1 cellular context compared by ENCODE assay signal in the genomic region with DNA sequence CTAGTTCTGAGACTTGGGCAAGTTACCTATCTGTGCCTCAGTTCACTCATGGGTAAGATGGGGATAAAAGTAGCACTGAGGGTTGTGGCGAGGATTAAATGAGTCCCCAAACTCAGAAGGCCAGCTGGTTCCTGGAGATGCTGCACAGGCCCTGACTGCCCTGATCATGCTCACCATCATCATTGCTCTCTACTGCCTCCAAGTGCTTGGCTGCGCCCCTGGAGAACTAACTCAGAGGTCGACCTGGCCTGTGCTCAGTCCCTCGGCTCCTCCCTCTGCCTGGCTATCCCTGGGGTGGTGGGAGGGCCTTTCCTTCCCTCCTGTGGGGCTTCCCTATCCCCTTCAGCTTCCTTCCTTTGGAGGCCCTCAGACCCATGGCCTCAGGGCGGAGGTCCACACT.
TF ChIP-seq lines count a peak whose summit lies in the region.

No MANE protein-coding gene starts in this region.

TF ChIP-seq in GM23338, 12 proteins besides CTCF, POLR2A, EP300 and RAD21 (continued from another document):
- TF ChIP-seq, protein P1, sequence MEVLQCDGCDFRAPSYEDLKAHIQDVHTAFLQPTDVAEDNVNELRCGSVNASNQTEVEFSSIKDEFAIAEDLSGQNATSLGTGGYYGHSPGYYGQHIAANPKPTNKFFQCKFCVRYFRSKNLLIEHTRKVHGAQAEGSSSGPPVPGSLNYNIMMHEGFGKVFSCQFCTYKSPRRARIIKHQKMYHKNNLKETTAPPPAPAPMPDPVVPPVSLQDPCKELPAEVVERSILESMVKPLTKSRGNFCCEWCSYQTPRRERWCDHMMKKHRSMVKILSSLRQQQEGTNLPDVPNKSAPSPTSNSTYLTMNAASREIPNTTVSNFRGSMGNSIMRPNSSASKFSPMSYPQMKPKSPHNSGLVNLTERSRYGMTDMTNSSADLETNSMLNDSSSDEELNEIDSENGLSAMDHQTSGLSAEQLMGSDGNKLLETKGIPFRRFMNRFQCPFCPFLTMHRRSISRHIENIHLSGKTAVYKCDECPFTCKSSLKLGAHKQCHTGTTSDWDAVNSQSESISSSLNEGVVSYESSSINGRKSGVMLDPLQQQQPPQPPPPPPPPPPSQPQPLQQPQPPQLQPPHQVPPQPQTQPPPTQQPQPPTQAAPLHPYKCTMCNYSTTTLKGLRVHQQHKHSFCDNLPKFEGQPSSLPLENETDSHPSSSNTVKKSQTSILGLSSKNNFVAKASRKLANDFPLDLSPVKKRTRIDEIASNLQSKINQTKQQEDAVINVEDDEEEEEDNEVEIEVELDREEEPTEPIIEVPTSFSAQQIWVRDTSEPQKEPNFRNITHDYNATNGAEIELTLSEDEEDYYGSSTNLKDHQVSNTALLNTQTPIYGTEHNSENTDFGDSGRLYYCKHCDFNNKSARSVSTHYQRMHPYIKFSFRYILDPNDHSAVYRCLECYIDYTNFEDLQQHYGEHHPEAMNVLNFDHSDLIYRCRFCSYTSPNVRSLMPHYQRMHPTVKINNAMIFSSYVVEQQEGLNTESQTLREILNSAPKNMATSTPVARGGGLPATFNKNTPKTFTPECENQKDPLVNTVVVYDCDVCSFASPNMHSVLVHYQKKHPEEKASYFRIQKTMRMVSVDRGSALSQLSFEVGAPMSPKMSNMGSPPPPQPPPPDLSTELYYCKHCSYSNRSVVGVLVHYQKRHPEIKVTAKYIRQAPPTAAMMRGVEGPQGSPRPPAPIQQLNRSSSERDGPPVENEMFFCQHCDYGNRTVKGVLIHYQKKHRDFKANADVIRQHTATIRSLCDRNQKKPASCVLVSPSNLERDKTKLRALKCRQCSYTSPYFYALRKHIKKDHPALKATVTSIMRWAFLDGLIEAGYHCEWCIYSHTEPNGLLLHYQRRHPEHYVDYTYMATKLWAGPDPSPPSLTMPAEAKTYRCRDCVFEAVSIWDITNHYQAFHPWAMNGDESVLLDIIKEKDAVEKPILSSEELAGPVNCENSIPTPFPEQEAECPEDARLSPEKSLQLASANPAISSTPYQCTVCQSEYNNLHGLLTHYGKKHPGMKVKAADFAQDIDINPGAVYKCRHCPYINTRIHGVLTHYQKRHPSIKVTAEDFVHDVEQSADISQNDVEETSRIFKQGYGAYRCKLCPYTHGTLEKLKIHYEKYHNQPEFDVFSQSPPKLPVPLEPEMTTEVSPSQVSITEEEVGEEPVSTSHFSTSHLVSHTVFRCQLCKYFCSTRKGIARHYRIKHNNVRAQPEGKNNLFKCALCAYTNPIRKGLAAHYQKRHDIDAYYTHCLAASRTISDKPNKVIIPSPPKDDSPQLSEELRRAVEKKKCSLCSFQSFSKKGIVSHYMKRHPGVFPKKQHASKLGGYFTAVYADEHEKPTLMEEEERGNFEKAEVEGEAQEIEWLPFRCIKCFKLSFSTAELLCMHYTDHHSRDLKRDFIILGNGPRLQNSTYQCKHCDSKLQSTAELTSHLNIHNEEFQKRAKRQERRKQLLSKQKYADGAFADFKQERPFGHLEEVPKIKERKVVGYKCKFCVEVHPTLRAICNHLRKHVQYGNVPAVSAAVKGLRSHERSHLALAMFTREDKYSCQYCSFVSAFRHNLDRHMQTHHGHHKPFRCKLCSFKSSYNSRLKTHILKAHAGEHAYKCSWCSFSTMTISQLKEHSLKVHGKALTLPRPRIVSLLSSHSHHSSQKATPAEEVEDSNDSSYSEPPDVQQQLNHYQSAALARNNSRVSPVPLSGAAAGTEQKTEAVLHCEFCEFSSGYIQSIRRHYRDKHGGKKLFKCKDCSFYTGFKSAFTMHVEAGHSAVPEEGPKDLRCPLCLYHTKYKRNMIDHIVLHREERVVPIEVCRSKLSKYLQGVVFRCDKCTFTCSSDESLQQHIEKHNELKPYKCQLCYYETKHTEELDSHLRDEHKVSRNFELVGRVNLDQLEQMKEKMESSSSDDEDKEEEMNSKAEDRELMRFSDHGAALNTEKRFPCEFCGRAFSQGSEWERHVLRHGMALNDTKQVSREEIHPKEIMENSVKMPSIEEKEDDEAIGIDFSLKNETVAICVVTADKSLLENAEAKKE (CRISPR knock-in tag; IDR thresholded peaks at IDR 0.05): no peak
- TF ChIP-seq EZH2 (IDR thresholded peaks at IDR 0.05; ENCODE audit: low read depth, unreplicated experiment): no peak
- TF ChIP-seq EZH2phosphoT487 (IDR thresholded peaks at IDR 0.05; ENCODE audit: unreplicated experiment): no peak
- TF ChIP-seq ZNF331 (CRISPR knock-in tag; IDR thresholded peaks at IDR 0.05; ENCODE audit: low read depth): no peak
- TF ChIP-seq, protein P2, sequence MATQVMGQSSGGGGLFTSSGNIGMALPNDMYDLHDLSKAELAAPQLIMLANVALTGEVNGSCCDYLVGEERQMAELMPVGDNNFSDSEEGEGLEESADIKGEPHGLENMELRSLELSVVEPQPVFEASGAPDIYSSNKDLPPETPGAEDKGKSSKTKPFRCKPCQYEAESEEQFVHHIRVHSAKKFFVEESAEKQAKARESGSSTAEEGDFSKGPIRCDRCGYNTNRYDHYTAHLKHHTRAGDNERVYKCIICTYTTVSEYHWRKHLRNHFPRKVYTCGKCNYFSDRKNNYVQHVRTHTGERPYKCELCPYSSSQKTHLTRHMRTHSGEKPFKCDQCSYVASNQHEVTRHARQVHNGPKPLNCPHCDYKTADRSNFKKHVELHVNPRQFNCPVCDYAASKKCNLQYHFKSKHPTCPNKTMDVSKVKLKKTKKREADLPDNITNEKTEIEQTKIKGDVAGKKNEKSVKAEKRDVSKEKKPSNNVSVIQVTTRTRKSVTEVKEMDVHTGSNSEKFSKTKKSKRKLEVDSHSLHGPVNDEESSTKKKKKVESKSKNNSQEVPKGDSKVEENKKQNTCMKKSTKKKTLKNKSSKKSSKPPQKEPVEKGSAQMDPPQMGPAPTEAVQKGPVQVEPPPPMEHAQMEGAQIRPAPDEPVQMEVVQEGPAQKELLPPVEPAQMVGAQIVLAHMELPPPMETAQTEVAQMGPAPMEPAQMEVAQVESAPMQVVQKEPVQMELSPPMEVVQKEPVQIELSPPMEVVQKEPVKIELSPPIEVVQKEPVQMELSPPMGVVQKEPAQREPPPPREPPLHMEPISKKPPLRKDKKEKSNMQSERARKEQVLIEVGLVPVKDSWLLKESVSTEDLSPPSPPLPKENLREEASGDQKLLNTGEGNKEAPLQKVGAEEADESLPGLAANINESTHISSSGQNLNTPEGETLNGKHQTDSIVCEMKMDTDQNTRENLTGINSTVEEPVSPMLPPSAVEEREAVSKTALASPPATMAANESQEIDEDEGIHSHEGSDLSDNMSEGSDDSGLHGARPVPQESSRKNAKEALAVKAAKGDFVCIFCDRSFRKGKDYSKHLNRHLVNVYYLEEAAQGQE (IDR thresholded peaks at IDR 0.05; ENCODE audit: unreplicated experiment): no peak
- no peak for TF ChIP-seq NANOG (IDR thresholded peaks at IDR 0.05; ENCODE audit: borderline replicate concordance)
- TF ChIP-seq, protein P3, sequence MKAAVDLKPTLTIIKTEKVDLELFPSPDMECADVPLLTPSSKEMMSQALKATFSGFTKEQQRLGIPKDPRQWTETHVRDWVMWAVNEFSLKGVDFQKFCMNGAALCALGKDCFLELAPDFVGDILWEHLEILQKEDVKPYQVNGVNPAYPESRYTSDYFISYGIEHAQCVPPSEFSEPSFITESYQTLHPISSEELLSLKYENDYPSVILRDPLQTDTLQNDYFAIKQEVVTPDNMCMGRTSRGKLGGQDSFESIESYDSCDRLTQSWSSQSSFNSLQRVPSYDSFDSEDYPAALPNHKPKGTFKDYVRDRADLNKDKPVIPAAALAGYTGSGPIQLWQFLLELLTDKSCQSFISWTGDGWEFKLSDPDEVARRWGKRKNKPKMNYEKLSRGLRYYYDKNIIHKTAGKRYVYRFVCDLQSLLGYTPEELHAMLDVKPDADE (IDR thresholded peaks at IDR 0.05): no peak
